1 cellular context compared by ENCODE assay signal in genomic region chr4:26320453-26321325, GRCh38.
TF ChIP-seq lines count a peak whose summit lies in the region.

Gene RBPJ, plus strand, starts transcription at chr4:26321014. Its CDS starts 15 bp downstream, at chr4:26321029.

TF ChIP-seq in HEK293, 187 proteins besides CTCF, POLR2A, EP300 and RAD21 (continued from another document and continues in another):
- TF ChIP-seq PRDM10 (tag by site-specific recombination; IDR thresholded peaks at IDR 0.05): peak; percentile 94
- TF ChIP-seq, protein P1, sequence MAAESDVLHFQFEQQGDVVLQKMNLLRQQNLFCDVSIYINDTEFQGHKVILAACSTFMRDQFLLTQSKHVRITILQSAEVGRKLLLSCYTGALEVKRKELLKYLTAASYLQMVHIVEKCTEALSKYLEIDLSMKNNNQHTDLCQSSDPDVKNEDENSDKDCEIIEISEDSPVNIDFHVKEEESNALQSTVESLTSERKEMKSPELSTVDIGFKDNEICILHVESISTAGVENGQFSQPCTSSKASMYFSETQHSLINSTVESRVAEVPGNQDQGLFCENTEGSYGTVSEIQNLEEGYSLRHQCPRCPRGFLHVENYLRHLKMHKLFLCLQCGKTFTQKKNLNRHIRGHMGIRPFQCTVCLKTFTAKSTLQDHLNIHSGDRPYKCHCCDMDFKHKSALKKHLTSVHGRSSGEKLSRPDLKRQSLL (tag by site-specific recombination; IDR thresholded peaks at IDR 0.05): peak; percentile 54; the same call in 1 of the 2 replicates
- TF ChIP-seq MYNN (tag by site-specific recombination; IDR thresholded peaks at IDR 0.05; ENCODE audit: borderline replicate concordance): no peak
- no peak for TF ChIP-seq HOXC10 (CRISPR knock-in tag; IDR thresholded peaks at IDR 0.05)
- peak; percentile 92 for TF ChIP-seq SP3 (tag by site-specific recombination; IDR thresholded peaks at IDR 0.05)
- peak; percentile 94 for TF ChIP-seq KLF8 (tag by site-specific recombination; IDR thresholded peaks at IDR 0.05)
- TF ChIP-seq ZNF560 (tag by site-specific recombination; IDR thresholded peaks at IDR 0.05; ENCODE audit: borderline replicate concordance): no peak
- TF ChIP-seq, protein P2, sequence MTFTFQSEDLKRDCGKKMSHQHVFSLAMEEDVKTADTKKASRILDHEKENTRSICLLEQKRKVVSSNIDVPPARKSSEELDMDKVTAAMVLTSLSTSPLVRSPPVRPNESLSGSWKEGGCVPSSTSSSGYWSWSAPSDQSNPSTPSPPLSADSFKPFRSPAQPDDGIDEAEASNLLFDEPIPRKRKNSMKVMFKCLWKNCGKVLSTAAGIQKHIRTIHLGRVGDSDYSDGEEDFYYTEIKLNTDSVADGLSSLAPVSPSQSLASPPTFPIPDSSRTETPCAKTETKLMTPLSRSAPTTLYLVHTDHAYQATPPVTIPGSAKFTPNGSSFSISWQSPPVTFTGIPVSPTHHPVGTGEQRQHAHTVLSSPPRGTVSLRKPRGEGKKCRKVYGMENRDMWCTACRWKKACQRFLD (tag by site-specific recombination; IDR thresholded peaks at IDR 0.05): no peak
- TF ChIP-seq ZNF24 (tag by site-specific recombination; IDR thresholded peaks at IDR 0.05): 0 out of 2 replicates have a peak, but pooled peaks have one; percentile 26
- TF ChIP-seq ZIC2 (tag by site-specific recombination; IDR thresholded peaks at IDR 0.05): peak; percentile 69
- TF ChIP-seq GLIS1 (tag by site-specific recombination; IDR thresholded peaks at IDR 0.05): peak; percentile 87
- TF ChIP-seq ZNF501 (tag by site-specific recombination; IDR thresholded peaks at IDR 0.05): peak; percentile 76; the same call in 1 of the 2 replicates
- TF ChIP-seq ZNF610 (tag by site-specific recombination; IDR thresholded peaks at IDR 0.05; ENCODE audit: borderline replicate concordance): 0 out of 2 replicates have a peak, but pooled peaks have one; percentile 73
- TF ChIP-seq PATZ1 (tag by site-specific recombination; IDR thresholded peaks at IDR 0.05): peak; percentile 86
- TF ChIP-seq ZNF214 (tag by site-specific recombination; IDR thresholded peaks at IDR 0.05; ENCODE audit: borderline replicate concordance): no peak
- peak; percentile 99 for TF ChIP-seq IKZF3 (tag by site-specific recombination; IDR thresholded peaks at IDR 0.05)
- peak; percentile 97 for TF ChIP-seq ZBTB17 (tag by site-specific recombination; IDR thresholded peaks at IDR 0.05)
- peak; percentile 86 for TF ChIP-seq SP2 (tag by site-specific recombination; IDR thresholded peaks at IDR 0.05)
- peak; percentile 51; the same call in 1 of the 2 replicates for TF ChIP-seq ZNF2 (tag by site-specific recombination; IDR thresholded peaks at IDR 0.05)
- peak; percentile 92 for TF ChIP-seq ZBTB48 (tag by site-specific recombination; IDR thresholded peaks at IDR 0.05)
- TF ChIP-seq, protein P3, sequence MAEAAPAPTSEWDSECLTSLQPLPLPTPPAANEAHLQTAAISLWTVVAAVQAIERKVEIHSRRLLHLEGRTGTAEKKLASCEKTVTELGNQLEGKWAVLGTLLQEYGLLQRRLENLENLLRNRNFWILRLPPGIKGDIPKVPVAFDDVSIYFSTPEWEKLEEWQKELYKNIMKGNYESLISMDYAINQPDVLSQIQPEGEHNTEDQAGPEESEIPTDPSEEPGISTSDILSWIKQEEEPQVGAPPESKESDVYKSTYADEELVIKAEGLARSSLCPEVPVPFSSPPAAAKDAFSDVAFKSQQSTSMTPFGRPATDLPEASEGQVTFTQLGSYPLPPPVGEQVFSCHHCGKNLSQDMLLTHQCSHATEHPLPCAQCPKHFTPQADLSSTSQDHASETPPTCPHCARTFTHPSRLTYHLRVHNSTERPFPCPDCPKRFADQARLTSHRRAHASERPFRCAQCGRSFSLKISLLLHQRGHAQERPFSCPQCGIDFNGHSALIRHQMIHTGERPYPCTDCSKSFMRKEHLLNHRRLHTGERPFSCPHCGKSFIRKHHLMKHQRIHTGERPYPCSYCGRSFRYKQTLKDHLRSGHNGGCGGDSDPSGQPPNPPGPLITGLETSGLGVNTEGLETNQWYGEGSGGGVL (tag by site-specific recombination; IDR thresholded peaks at IDR 0.05): peak; percentile 81
- peak; percentile 95 for TF ChIP-seq ZXDB (tag by site-specific recombination; IDR thresholded peaks at IDR 0.05)
- TF ChIP-seq, protein P4, sequence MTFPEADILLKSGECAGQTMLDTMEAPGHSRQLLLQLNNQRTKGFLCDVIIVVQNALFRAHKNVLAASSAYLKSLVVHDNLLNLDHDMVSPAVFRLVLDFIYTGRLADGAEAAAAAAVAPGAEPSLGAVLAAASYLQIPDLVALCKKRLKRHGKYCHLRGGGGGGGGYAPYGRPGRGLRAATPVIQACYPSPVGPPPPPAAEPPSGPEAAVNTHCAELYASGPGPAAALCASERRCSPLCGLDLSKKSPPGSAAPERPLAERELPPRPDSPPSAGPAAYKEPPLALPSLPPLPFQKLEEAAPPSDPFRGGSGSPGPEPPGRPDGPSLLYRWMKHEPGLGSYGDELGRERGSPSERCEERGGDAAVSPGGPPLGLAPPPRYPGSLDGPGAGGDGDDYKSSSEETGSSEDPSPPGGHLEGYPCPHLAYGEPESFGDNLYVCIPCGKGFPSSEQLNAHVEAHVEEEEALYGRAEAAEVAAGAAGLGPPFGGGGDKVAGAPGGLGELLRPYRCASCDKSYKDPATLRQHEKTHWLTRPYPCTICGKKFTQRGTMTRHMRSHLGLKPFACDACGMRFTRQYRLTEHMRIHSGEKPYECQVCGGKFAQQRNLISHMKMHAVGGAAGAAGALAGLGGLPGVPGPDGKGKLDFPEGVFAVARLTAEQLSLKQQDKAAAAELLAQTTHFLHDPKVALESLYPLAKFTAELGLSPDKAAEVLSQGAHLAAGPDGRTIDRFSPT (tag by site-specific recombination; IDR thresholded peaks at IDR 0.05): 0 out of 2 replicates have a peak, but pooled peaks have one; percentile 9
- TF ChIP-seq ZNF561 (tag by site-specific recombination; IDR thresholded peaks at IDR 0.05; ENCODE audit: borderline replicate concordance): peak; percentile 94
- TF ChIP-seq GLIS2 (tag by site-specific recombination; IDR thresholded peaks at IDR 0.05): peak; percentile 94
- TF ChIP-seq SP7 (tag by site-specific recombination; IDR thresholded peaks at IDR 0.05): peak; percentile 87
- TF ChIP-seq ZNF10 (tag by site-specific recombination; IDR thresholded peaks at IDR 0.05): no peak
- peak; percentile 75; the same call in 1 of the 2 replicates for TF ChIP-seq ZNF639 (tag by site-specific recombination; IDR thresholded peaks at IDR 0.05)
- TF ChIP-seq KLF17 (tag by site-specific recombination; IDR thresholded peaks at IDR 0.05): peak; percentile 90
- TF ChIP-seq ZNF366 (tag by site-specific recombination; conservative IDR thresholded peaks at IDR 0.05): peak; percentile 86
- TF ChIP-seq INSM2 (tag by site-specific recombination; IDR thresholded peaks at IDR 0.05): peak; percentile 34; the same call in 1 of the 2 replicates
- peak; percentile 84 for TF ChIP-seq SCRT1 (tag by site-specific recombination; IDR thresholded peaks at IDR 0.05; ENCODE audit: borderline replicate concordance)
- TF ChIP-seq ZNF394 (tag by site-specific recombination; IDR thresholded peaks at IDR 0.05; ENCODE audit: borderline replicate concordance): peak; percentile 54; the same call in 1 of the 2 replicates
- TF ChIP-seq GLI4 (tag by site-specific recombination; IDR thresholded peaks at IDR 0.05): no peak
- no peak for TF ChIP-seq ZNF677 (tag by site-specific recombination; IDR thresholded peaks at IDR 0.05)
- TF ChIP-seq ZFHX2 (tag by site-specific recombination; conservative IDR thresholded peaks at IDR 0.05): peak; percentile 67
- TF ChIP-seq, protein P5, sequence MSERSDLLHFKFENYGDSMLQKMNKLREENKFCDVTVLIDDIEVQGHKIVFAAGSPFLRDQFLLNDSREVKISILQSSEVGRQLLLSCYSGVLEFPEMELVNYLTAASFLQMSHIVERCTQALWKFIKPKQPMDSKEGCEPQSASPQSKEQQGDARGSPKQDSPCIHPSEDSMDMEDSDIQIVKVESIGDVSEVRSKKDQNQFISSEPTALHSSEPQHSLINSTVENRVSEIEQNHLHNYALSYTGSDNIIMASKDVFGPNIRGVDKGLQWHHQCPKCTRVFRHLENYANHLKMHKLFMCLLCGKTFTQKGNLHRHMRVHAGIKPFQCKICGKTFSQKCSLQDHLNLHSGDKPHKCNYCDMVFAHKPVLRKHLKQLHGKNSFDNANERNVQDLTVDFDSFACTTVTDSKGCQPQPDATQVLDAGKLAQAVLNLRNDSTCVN (tag by site-specific recombination; optimal IDR thresholded peaks at IDR 0.05): peak; percentile 79
- no peak for TF ChIP-seq ZNF777 (tag by site-specific recombination; IDR thresholded peaks at IDR 0.05; ENCODE audit: borderline replicate concordance)
- TF ChIP-seq YY2 (tag by site-specific recombination; IDR thresholded peaks at IDR 0.05): no peak
- peak; percentile 55; the same call in 1 of the 2 replicates for TF ChIP-seq ZNF391 (tag by site-specific recombination; IDR thresholded peaks at IDR 0.05; ENCODE audit: borderline replicate concordance, low read depth)
- no peak for TF ChIP-seq MEIS1 (CRISPR knock-in tag; IDR thresholded peaks at IDR 0.05; ENCODE audit: borderline replicate concordance)
- TF ChIP-seq, protein P6, sequence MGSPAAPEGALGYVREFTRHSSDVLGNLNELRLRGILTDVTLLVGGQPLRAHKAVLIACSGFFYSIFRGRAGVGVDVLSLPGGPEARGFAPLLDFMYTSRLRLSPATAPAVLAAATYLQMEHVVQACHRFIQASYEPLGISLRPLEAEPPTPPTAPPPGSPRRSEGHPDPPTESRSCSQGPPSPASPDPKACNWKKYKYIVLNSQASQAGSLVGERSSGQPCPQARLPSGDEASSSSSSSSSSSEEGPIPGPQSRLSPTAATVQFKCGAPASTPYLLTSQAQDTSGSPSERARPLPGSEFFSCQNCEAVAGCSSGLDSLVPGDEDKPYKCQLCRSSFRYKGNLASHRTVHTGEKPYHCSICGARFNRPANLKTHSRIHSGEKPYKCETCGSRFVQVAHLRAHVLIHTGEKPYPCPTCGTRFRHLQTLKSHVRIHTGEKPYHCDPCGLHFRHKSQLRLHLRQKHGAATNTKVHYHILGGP (tag by site-specific recombination; IDR thresholded peaks at IDR 0.05): 0 out of 2 replicates have a peak, but pooled peaks have one; percentile 40
